In the genomic region with DNA sequence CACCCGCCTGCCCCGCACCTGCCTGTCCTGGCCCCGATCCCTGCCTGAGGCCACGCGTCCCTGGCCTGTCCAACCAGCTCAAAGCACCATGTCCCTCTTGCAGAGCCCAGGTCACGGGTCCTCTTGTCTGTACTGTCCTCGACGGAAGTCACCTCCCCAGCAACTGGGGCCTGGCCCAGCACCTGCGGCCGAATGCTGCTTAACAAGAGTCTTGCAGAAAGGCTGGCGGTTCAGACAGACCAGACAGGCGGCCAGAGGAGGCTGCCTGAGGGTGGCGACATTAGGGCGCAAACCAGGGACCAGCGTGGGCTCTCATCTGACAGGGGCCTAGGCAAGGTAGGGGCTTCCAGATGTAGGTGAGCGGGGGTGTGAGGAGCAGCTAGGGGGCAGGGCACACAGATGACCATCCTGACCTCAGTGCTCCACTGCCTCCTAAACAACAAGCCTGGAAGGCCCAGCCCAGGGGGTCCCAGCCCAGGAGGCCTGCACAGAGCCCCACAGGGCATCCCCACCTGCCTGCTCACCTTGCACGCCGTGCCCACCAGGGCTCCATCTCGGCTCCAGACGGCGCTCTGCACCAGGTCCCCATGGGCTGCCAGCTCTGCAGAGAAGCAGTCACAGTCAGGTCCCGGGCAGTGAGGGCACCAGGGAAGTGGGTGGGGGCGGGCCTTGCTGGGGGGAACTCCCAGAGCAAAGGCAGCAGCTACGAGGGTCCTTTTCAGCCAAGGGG, we compare ENCODE assay signal across 14 cellular contexts. TPM values are rescaled to one million over a fixed set of nuclear protein-coding genes. Genes with fewer than 3 reads are reported as not detected.
DNase-seq lines count a peak whose midpoint lies in the region; ATAC-seq and TF ChIP-seq lines count a peak whose summit lies in the region.
"Had no signal": no experiment of that assay in that cellular context is flagged by ENCODE, and none has a peak within 500 bp of the region (broad histone marks: within the 10 kb centered on the region; RNA-seq: fewer than 3 reads in every experiment).

No MANE protein-coding gene starts in this region.

- no peak overlapping the region for H3K4me3 ChIP-seq in neutrophil (ENCODE audit: low read depth in 1 of 2, low read length in 1 of 2)
- H3K4me3 ChIP-seq: body of pancreas, GM23248, SK-N-MC, skin epidermis had no signal

- 0 out of 2 replicates have a peak overlapping the region, but pooled peaks have one; percentile 66 for H3K27ac Mint-ChIP-seq in WTC11

- H3K9me3 Mint-ChIP-seq in WTC11 = no peaks in the 10 kb centered on the region

- TF ChIP-seq CTCF in WTC11 (IDR thresholded peaks at IDR 0.05) (no peak), neutrophil (IDR thresholded peaks at IDR 0.05) (no peak)

- POLR2A ChIA-PET in WTC11 (lab: Charles Lee) = interaction anchor here (0.6 to 1.2 kb wide), 3 partner anchors 10 to 285 kb away, joined by 3 to 5 read pairs (median 5); no protein-coding TSS in a partner anchor

- H3K27ac ChIP-seq in neutrophil = peak overlapping the region; percentile 23
- H3K27ac ChIP-seq: body of pancreas, GM23248, SK-N-MC, skin epidermis had no signal

- H3K27me3 Mint-ChIP-seq in WTC11 (ENCODE audit: low read depth) = no peaks in the 10 kb centered on the region

- no peak; the same call in 1 of the 2 replicates for ATAC-seq in WTC11
- ATAC-seq in GM21529 (IDR thresholded peaks at IDR 0.05; ENCODE audit: unreplicated experiment) = no peak
- ATAC-seq: body of pancreas had no signal

- no peaks in the 10 kb centered on the region for H3K36me3 Mint-ChIP-seq in WTC11

- H3K4me1 Mint-ChIP-seq in WTC11 = peaks cover 6% of the 10 kb centered on the region

- no peaks in the 10 kb centered on the region for H3K9me3 ChIP-seq in neutrophil
- H3K9me3 ChIP-seq: body of pancreas had no signal

- H3K27me3 ChIP-seq in neutrophil = no peaks in the 10 kb centered on the region
- H3K27me3 ChIP-seq: body of pancreas had no signal

- H3K4me3 Mint-ChIP-seq in WTC11 = no peak overlapping the region

- H3K4me1 ChIP-seq in neutrophil (ENCODE audit: control insufficient read depth in 1 of 2, insufficient read depth in 1 of 2, low read depth in 1 of 2, low read length in 1 of 2) = peaks cover 0 to 4% of the 10 kb centered on the region in 2 experiments

- peak; percentile 85 for DNase-seq in NCI-H2196 (lab: John Stamatoyannopoulos, UW; ENCODE audit: unreplicated experiment)
- no peak for DNase-seq in NCI-H2196 treated with DMSO at 0.1 percent for 48 hours (lab: John Stamatoyannopoulos, UW; ENCODE audit: unreplicated experiment)
- no peak for DNase-seq in WTC11 (ENCODE audit: low spot score)
- DNase-seq in activated CD4-positive, alpha-beta T cell treated with anti-CD3 and anti-CD28 coated beads, Interleukin-2, amount 50 U/mL, for 1 hour = no peak
- DNase-seq: activated effector memory CD4-positive, alpha-beta T cell treated with Interleukin-2 at 50 U/mL for 16 hours; effector memory CD4-positive, alpha-beta T cell; NCI-H1417 treated with DMSO at 0.1 percent for 48 hours; NCI-H446 treated with DMSO at 0.1 percent for 48 hours had no signal

- CTCF ChIA-PET in WTC11 (lab: Charles Lee) = interaction anchor here (0.5 to 8.7 kb wide), 31 partner anchors 10 to 466 kb away, joined by 3 to 322 read pairs (median 13); partner anchors contain the start of genes CORO7, HMOX2 and PAM16

- H3K36me3 ChIP-seq in neutrophil = peaks cover 100% of the 10 kb centered on the region

TF ChIP-seq in WTC11, 78 proteins besides CTCF, POLR2A, EP300 and RAD21:
- TF ChIP-seq, protein P1, sequence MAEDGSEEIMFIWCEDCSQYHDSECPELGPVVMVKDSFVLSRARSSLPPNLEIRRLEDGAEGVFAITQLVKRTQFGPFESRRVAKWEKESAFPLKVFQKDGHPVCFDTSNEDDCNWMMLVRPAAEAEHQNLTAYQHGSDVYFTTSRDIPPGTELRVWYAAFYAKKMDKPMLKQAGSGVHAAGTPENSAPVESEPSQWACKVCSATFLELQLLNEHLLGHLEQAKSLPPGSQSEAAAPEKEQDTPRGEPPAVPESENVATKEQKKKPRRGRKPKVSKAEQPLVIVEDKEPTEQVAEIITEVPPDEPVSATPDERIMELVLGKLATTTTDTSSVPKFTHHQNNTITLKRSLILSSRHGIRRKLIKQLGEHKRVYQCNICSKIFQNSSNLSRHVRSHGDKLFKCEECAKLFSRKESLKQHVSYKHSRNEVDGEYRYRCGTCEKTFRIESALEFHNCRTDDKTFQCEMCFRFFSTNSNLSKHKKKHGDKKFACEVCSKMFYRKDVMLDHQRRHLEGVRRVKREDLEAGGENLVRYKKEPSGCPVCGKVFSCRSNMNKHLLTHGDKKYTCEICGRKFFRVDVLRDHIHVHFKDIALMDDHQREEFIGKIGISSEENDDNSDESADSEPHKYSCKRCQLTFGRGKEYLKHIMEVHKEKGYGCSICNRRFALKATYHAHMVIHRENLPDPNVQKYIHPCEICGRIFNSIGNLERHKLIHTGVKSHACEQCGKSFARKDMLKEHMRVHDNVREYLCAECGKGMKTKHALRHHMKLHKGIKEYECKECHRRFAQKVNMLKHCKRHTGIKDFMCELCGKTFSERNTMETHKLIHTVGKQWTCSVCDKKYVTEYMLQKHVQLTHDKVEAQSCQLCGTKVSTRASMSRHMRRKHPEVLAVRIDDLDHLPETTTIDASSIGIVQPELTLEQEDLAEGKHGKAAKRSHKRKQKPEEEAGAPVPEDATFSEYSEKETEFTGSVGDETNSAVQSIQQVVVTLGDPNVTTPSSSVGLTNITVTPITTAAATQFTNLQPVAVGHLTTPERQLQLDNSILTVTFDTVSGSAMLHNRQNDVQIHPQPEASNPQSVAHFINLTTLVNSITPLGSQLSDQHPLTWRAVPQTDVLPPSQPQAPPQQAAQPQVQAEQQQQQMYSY (CRISPR knock-in tag; IDR thresholded peaks at IDR 0.05) = no peak
- 0 out of 2 replicates have a peak, but pooled peaks have one; percentile 6 for TF ChIP-seq ETV6 (CRISPR knock-in tag; IDR thresholded peaks at IDR 0.05)
TF ChIP-seq in WTC11: peak in this region for 1.

RNA-seq across cellular contexts. Expression of gene CORO7, which starts 11.3 kb away (rescaled TPM):
- 36.7 to 45.5 TPM (median 38.6 TPM) in 3 replicates for total RNA-seq in WTC11 (2021)

RNA-seq across cellular contexts. Expression of gene DNAJA3, which starts 20.5 kb away (rescaled TPM):
- total RNA-seq in WTC11 (2021) = 54.8 to 64.1 TPM (median 56.0 TPM) in 3 replicates

RNA-seq across cellular contexts. Expression of gene VASN, which starts 33.5 kb away (rescaled TPM):
- 8.0 to 9.1 TPM (median 8.3 TPM) in 3 replicates for total RNA-seq in WTC11 (2021)

RNA-seq across cellular contexts. Expression of gene PAM16, which starts 54.0 kb away (rescaled TPM):
- total RNA-seq in WTC11 (2021) = 87.2 to 93.7 TPM (median 88.9 TPM) in 3 replicates
